6 cellular contexts compared by ENCODE assay signal in genomic region chr17:75271955-75272847, GRCh38. TPM values are rescaled to one million over a fixed set of nuclear protein-coding genes. Genes with fewer than 3 reads are reported as not detected.
DNase-seq lines count a peak whose midpoint lies in the region; ATAC-seq, FAIRE-seq and TF ChIP-seq lines count a peak whose summit lies in the region.

No MANE protein-coding gene starts in this region.

- H3K9me3 ChIP-seq in kidney (ENCODE audit: control insufficient read depth in 1 of 2, low read length in 2 of 2), result no peaks in the 10 kb centered on the region

- CTCF ChIA-PET in activated CD8-positive, alpha-beta T cell treated with anti-CD3 and anti-CD28 coated beads, Interleukin-2, amount 10 ng/mL, durations not matched to agents 7 days and 5 days (lab: Charles Lee), result interaction anchor here (0.8 to 6.0 kb wide), 15 partner anchors 11 to 184 kb away, joined by 3 to 98 read pairs (median 8); partner anchors contain the start of genes GGA3, GRB2, MRPS7 and SLC25A19

- peak overlapping the region; percentile 81 for H3K4me3 Mint-ChIP-seq in activated CD8-positive, alpha-beta T cell treated with anti-CD3 and anti-CD28 coated beads, Interleukin-2, amount 10 ng/mL, durations not matched to agents 7 days and 5 days

- peak overlapping the region; percentile 60 to 65 for H3K4me3 ChIP-seq in kidney (ENCODE audit: low read length in 2 of 2)

- no peak for FAIRE-seq in kidney (lab: Jason Lieb, UNC)

- H3K4me1 Mint-ChIP-seq in activated CD8-positive, alpha-beta T cell treated with anti-CD3 and anti-CD28 coated beads, Interleukin-2, amount 10 ng/mL, durations not matched to agents 7 days and 5 days (ENCODE audit: low read depth), result peaks cover 36% of the 10 kb centered on the region

- H3K9ac ChIP-seq in kidney (ENCODE audit: low read length in 2 of 2), result peak overlapping the region; percentile 10 to 58

- peaks cover 23% of the 10 kb centered on the region for H3K36me3 Mint-ChIP-seq in activated CD8-positive, alpha-beta T cell treated with anti-CD3 and anti-CD28 coated beads, Interleukin-2, amount 10 ng/mL, durations not matched to agents 7 days and 5 days (ENCODE audit: low read depth)

- peak; percentile 15 for TF ChIP-seq POLR2A in GM18526 (IDR thresholded peaks at IDR 0.05; ENCODE audit: extremely low read depth, insufficient read length)

- no peak for DNase-seq in activated CD8-positive, alpha-beta T cell treated with anti-CD3 and anti-CD28 coated beads, Interleukin-2, amount 10 ng/mL, durations not matched to agents 7 days and 5 days
- DNase-seq in kidney, result no peak
- no peak for DNase-seq in foreskin melanocyte

- peaks cover 0 to 13% of the 10 kb centered on the region in 2 donors for H3K4me1 ChIP-seq in kidney (ENCODE audit: control insufficient read depth in 1 of 2, insufficient read depth in 1 of 2, low read depth in 1 of 2, low read length in 2 of 2)

- POLR2A ChIA-PET in activated CD8-positive, alpha-beta T cell treated with anti-CD3 and anti-CD28 coated beads, Interleukin-2, amount 10 ng/mL, durations not matched to agents 7 days and 5 days (lab: Charles Lee), result interaction anchor here (1.6 to 6.9 kb wide), 5 partner anchors 11 to 140 kb away, joined by 7 to 112 read pairs (median 9); partner anchors contain the start of genes GGA3, MRPS7, SLC25A19 and SUMO2

- ATAC-seq in activated CD8-positive, alpha-beta T cell treated with anti-CD3 and anti-CD28 coated beads, Interleukin-2, amount 10 ng/mL, durations not matched to agents 7 days and 5 days, result no peak
- no peak for ATAC-seq in GM21367 (IDR thresholded peaks at IDR 0.05; ENCODE audit: unreplicated experiment)
- no peak for ATAC-seq in HG02870 (IDR thresholded peaks at IDR 0.05; ENCODE audit: unreplicated experiment)

- intact Hi-C loops in kidney (cut with DNase I), result no loop called here

- H3K36me3 ChIP-seq in kidney (ENCODE audit: control insufficient read depth in 1 of 2, insufficient read depth in 2 of 2, low read length in 2 of 2), result no peaks in the 10 kb centered on the region

- H3K9me3 Mint-ChIP-seq in activated CD8-positive, alpha-beta T cell treated with anti-CD3 and anti-CD28 coated beads, Interleukin-2, amount 10 ng/mL, durations not matched to agents 7 days and 5 days (ENCODE audit: insufficient read depth), result no peaks in the 10 kb centered on the region

- H3K27ac ChIP-seq in kidney (ENCODE audit: low read depth in 2 of 2, low read length in 2 of 2), result no peak overlapping the region

- H3K27ac Mint-ChIP-seq in activated CD8-positive, alpha-beta T cell treated with anti-CD3 and anti-CD28 coated beads, Interleukin-2, amount 10 ng/mL, durations not matched to agents 7 days and 5 days, result peak overlapping the region; percentile 86

- TF ChIP-seq CTCF in kidney (IDR thresholded peaks at IDR 0.05; ENCODE audit: borderline replicate concordance, extremely low read depth, insufficient read depth), result no peak

- no peaks in the 10 kb centered on the region for H3K27me3 Mint-ChIP-seq in activated CD8-positive, alpha-beta T cell treated with anti-CD3 and anti-CD28 coated beads, Interleukin-2, amount 10 ng/mL, durations not matched to agents 7 days and 5 days (ENCODE audit: low read depth)

RNA-seq across cellular contexts. Expression of gene MIF4GD, which starts 1.2 kb away (rescaled TPM):
- 10 to 100 TPM; 52.1 to 56.3 TPM for total RNA-seq in activated CD8-positive, alpha-beta T cell treated with anti-CD3 and anti-CD28 coated beads, Interleukin-2, amount 10 ng/mL, durations not matched to agents 7 days and 5 days
- total RNA-seq in kidney, result 30.1 TPM
- 28.2 TPM for polyA plus RNA-seq in kidney (ENCODE audit: insufficient read depth, low read depth, low replicate concordance)

RNA-seq across cellular contexts. Expression of gene MRPS7, which starts 10.5 kb away (rescaled TPM):
- total RNA-seq in activated CD8-positive, alpha-beta T cell treated with anti-CD3 and anti-CD28 coated beads, Interleukin-2, amount 10 ng/mL, durations not matched to agents 7 days and 5 days, result 10 to 100 TPM; 62.1 to 66.1 TPM
- 46.4 TPM for total RNA-seq in kidney
- 134 TPM for polyA plus RNA-seq in kidney (ENCODE audit: insufficient read depth, low read depth, low replicate concordance)

RNA-seq across cellular contexts. Expression of gene GGA3, which starts 10.8 kb away (rescaled TPM):
- total RNA-seq in activated CD8-positive, alpha-beta T cell treated with anti-CD3 and anti-CD28 coated beads, Interleukin-2, amount 10 ng/mL, durations not matched to agents 7 days and 5 days, result 10 to 100 TPM; 65.7 to 75.4 TPM
- total RNA-seq in kidney, result 49.2 TPM
- 8.0 TPM for polyA plus RNA-seq in kidney (ENCODE audit: insufficient read depth, low read depth, low replicate concordance)

RNA-seq across cellular contexts. Expression of gene SLC25A19, which starts 17.0 kb away (rescaled TPM):
- total RNA-seq in activated CD8-positive, alpha-beta T cell treated with anti-CD3 and anti-CD28 coated beads, Interleukin-2, amount 10 ng/mL, durations not matched to agents 7 days and 5 days, result 10 to 100 TPM; 41.1 to 43.6 TPM
- 11.2 TPM for total RNA-seq in kidney
- 15.3 TPM for polyA plus RNA-seq in kidney (ENCODE audit: insufficient read depth, low read depth, low replicate concordance)
